11 cellular contexts compared by ENCODE assay signal in genomic region chr21:45607021-45607921, GRCh38. TPM values are rescaled to one million over a fixed set of nuclear protein-coding genes. Genes with fewer than 3 reads are reported as not detected.
DNase-seq lines count a peak whose midpoint lies in the region; ATAC-seq and TF ChIP-seq lines count a peak whose summit lies in the region.
"Had no signal": no experiment of that assay in that cellular context is flagged by ENCODE, and none has a peak within 500 bp of the region (broad histone marks: within the 10 kb centered on the region; RNA-seq: fewer than 3 reads in every experiment).

No MANE protein-coding gene starts in this region.

- H3K4me1 ChIP-seq in PC-3 (ENCODE audit: insufficient read depth, low read length) (peaks cover 18% of the 10 kb centered on the region), lower lobe of right lung (no peaks in the 10 kb centered on the region)

- no peaks in the 10 kb centered on the region for H3K9me2 ChIP-seq in PC-3 (replicated peaks; ENCODE audit: low read length)

- CTCF ChIA-PET in PC-3 (lab: Charles Lee): no interaction called here

- 0 out of 2 replicates have a peak, but pooled peaks cover 6% of the 10 kb centered on the region for H3K9me3 ChIP-seq in PC-3 (ENCODE audit: low read length)
- H3K9me3 ChIP-seq in lower lobe of right lung: peaks cover 9% of the 10 kb centered on the region

- intact Hi-C loops in PC-3 (cut with micrococcal nuclease): no loop called here
- intact Hi-C loops in lower lobe of right lung (cut with DNase I): no loop called here

- H3K4me3 ChIP-seq in PC-3 (ENCODE audit: low read length) (no peak overlapping the region), lower lobe of right lung (no peak overlapping the region)

- TF ChIP-seq CTCF in PC-3 (conservative IDR thresholded peaks at IDR 0.05; ENCODE audit: low read depth, low read length) (no peak), lower lobe of right lung (IDR thresholded peaks at IDR 0.05) (no peak)

- H3K27ac ChIP-seq in PC-3 (ENCODE audit: low read length) (peak overlapping the region; percentile 75), lower lobe of right lung (no peak overlapping the region)

- POLR2A ChIA-PET in PC-3 (lab: Charles Lee; ENCODE audit: unreplicated experiment): no interaction called here

- no peaks in the 10 kb centered on the region for H3K79me2 ChIP-seq in PC-3 (ENCODE audit: low read length)

- H4K20me1 ChIP-seq in PC-3 (ENCODE audit: low read length): no peaks in the 10 kb centered on the region

- H2AFZ ChIP-seq in PC-3 (ENCODE audit: low read length): peak overlapping the region; percentile 63

- peak overlapping the region; percentile 73 for H3K4me2 ChIP-seq in PC-3 (ENCODE audit: low read length)

- DNase-seq in PC-3 (peak; percentile 86), dermis blood vessel endothelial cell (peak; percentile 25), NCI-H446 (lab: John Stamatoyannopoulos, UW) (no peak), amniotic stem cell (lab: John Stamatoyannopoulos, UW) (no peak), NCI-H146 (lab: John Stamatoyannopoulos, UW) (no peak), lower lobe of right lung (no peak)
- DNase-seq in activated CD4-positive, alpha-beta T cell treated with anti-CD3 and anti-CD28 coated beads, Interleukin-2, amount 50 U/mL, for 1 hour: peak; percentile 53
- peak in 2 of 3 donors; percentile 44 to 50 for DNase-seq in stimulated activated CD4-positive, alpha-beta T cell treated with anti-CD3 and anti-CD28 coated beads, TNF-alpha, amount 100 ng/mL, for 48 hours (ENCODE audit: low read depth in 3 of 3)
- DNase-seq: activated naive CD8-positive, alpha-beta T cell treated with anti-CD3 and anti-CD28 coated beads, Interleukin-2, amount 10 ng/mL, durations not matched to agents 7 days and 5 days; NCI-H748 treated with DMSO at 0.1 percent for 48 hours had no signal

- no TSS peak for BruUV-seq in PC-3 (replicated peaks; lab: Mats Ljungman, UMichigan)

- no peaks in the 10 kb centered on the region for H3K36me3 ChIP-seq in PC-3 (ENCODE audit: low read depth, low read length)
- no peaks in the 10 kb centered on the region for H3K36me3 ChIP-seq in lower lobe of right lung

- H3K27me3 ChIP-seq in PC-3 (ENCODE audit: low read length) (peaks cover 26% of the 10 kb centered on the region; the same call in 1 of the 2 replicates), lower lobe of right lung (ENCODE audit: low read depth) (peaks cover 19% of the 10 kb centered on the region)

- ATAC-seq in PC-3: peak; percentile 95
- no peak for ATAC-seq in lower lobe of right lung

- H3F3A ChIP-seq in PC-3 (ENCODE audit: low read length, unreplicated experiment): no peaks in the 10 kb centered on the region

- no peak overlapping the region for H3K9ac ChIP-seq in PC-3 (ENCODE audit: low read length)

RNA-seq across cellular contexts. Expression of gene PCBP3, which starts 36.3 kb away (rescaled TPM):
- total RNA-seq in PC-3 (2014; rRNA removed) (2.4 and 3.0 TPM in 2 replicates), dermis blood vessel endothelial cell (0.14 TPM in 1 of 2 replicates, not detected in the other), lower lobe of right lung (4.5 TPM)
- total RNA-seq: HT-29 had no signal

Comparison
In these comparisons a context has a peak if more than half of its experiments do, and no peak if none do; other contexts are left out.
1. DNase-seq: peak in PC-3 (single experiment), activated CD4-positive, alpha-beta T cell treated with anti-CD3 and anti-CD28 coated beads, Interleukin-2, amount 50 U/mL, for 1 hour (single experiment), dermis blood vessel endothelial cell (single experiment) and stimulated activated CD4-positive, alpha-beta T cell treated with anti-CD3 and anti-CD28 coated beads, TNF-alpha, amount 100 ng/mL, for 48 hours (2 of 3); none in NCI-H446 (0 of 2), amniotic stem cell (single experiment), NCI-H146 (single experiment) and lower lobe of right lung (single experiment).